ENCODE assay signal across 1 cellular context in genomic region chr7:137146012-137146455, GRCh38.
TF ChIP-seq lines count a peak whose summit lies in the region.

No MANE protein-coding gene starts in this region.

TF ChIP-seq in SK-N-SH treated with all-trans-retinoic acid at 6 μM for 48 hours, 23 proteins besides CTCF, POLR2A, EP300 and RAD21 (continued from another document):
- TF ChIP-seq TCF4 (CRISPR knock-in tag; IDR thresholded peaks at IDR 0.05; ENCODE audit: borderline replicate concordance) (peak; percentile 49; the same call in 1 of the 2 replicates), RARB (CRISPR knock-in tag; IDR thresholded peaks at IDR 0.05) (no peak), CREB5 (CRISPR knock-in tag; IDR thresholded peaks at IDR 0.05; ENCODE audit: low read depth) (peak; percentile 98), POU6F1 (CRISPR knock-in tag; IDR thresholded peaks at IDR 0.05; ENCODE audit: borderline replicate concordance, low read depth) (peak; percentile 98)
